Comparison of ENCODE assay signal across 9 cellular contexts in genomic region chr1:212610575-212610967, GRCh38. TPM values are rescaled to one million over a fixed set of nuclear protein-coding genes. Genes with fewer than 3 reads are reported as not detected.
DNase-seq lines count a peak whose midpoint lies in the region; ATAC-seq lines count a peak whose summit lies in the region.
"Had no signal": no experiment of that assay in that cellular context is flagged by ENCODE, and none has a peak within 500 bp of the region (broad histone marks: within the 10 kb centered on the region; RNA-seq: fewer than 3 reads in every experiment).

No MANE protein-coding gene starts in this region.

- no peaks in the 10 kb centered on the region for H3K36me3 ChIP-seq in iPS-15b (ENCODE audit: control insufficient read depth, insufficient read depth, low read length)

- CTCF ChIA-PET in activated naive CD4-positive, alpha-beta T cell treated with anti-CD3 and anti-CD28 coated beads, Interleukin-2, amount 10 ng/mL, durations not matched to agents 7 days and 5 days (lab: Charles Lee) = interaction anchor here (0.9 to 1.5 kb wide), 3 partner anchors 54 to 153 kb away, joined by 3 read pairs; no protein-coding TSS in a partner anchor
- CTCF ChIA-PET in activated CD4-positive, alpha-beta memory T cell treated with anti-CD3 and anti-CD28 coated beads for 36 hours (lab: Charles Lee) = interaction anchor here (2.2 kb wide), 1 partner anchor 14 kb away, joined by 8 read pairs; no protein-coding TSS in a partner anchor

- peak overlapping the region; percentile 75 for H3K4me3 ChIP-seq in iPS-15b (ENCODE audit: low read depth, low read length)

- H3K4me1 Mint-ChIP-seq in activated naive CD4-positive, alpha-beta T cell treated with anti-CD3 and anti-CD28 coated beads, Interleukin-2, amount 10 ng/mL, durations not matched to agents 7 days and 5 days = peaks cover 64% of the 10 kb centered on the region
- H3K4me1 Mint-ChIP-seq in activated CD4-positive, alpha-beta memory T cell treated with anti-CD3 and anti-CD28 coated beads for 36 hours (ENCODE audit: low read depth) = peaks cover 65% of the 10 kb centered on the region
- peaks cover 82% of the 10 kb centered on the region for H3K4me1 Mint-ChIP-seq in stimulated activated naive CD8-positive, alpha-beta T cell treated with anti-CD3 and anti-CD28 coated beads, Interleukin-15, amount 100 ng/mL, for 72 hours

- no peaks in the 10 kb centered on the region for H3K9me3 ChIP-seq in iPS-15b (ENCODE audit: control insufficient read depth, insufficient read depth, low read length)

- peaks cover 20% of the 10 kb centered on the region for H3K36me3 Mint-ChIP-seq in activated naive CD4-positive, alpha-beta T cell treated with anti-CD3 and anti-CD28 coated beads, Interleukin-2, amount 10 ng/mL, durations not matched to agents 7 days and 5 days
- peaks cover 48% of the 10 kb centered on the region for H3K36me3 Mint-ChIP-seq in activated CD4-positive, alpha-beta memory T cell treated with anti-CD3 and anti-CD28 coated beads for 36 hours

- peaks cover 47% of the 10 kb centered on the region for H3K27me3 Mint-ChIP-seq in activated naive CD4-positive, alpha-beta T cell treated with anti-CD3 and anti-CD28 coated beads, Interleukin-2, amount 10 ng/mL, durations not matched to agents 7 days and 5 days
- H3K27me3 Mint-ChIP-seq in activated CD4-positive, alpha-beta memory T cell treated with anti-CD3 and anti-CD28 coated beads for 36 hours = peaks cover 19% of the 10 kb centered on the region
- peaks cover 25% of the 10 kb centered on the region for H3K27me3 Mint-ChIP-seq in stimulated activated naive CD8-positive, alpha-beta T cell treated with anti-CD3 and anti-CD28 coated beads, Interleukin-15, amount 100 ng/mL, for 72 hours

- no peaks in the 10 kb centered on the region for H3K9me3 Mint-ChIP-seq in activated naive CD4-positive, alpha-beta T cell treated with anti-CD3 and anti-CD28 coated beads, Interleukin-2, amount 10 ng/mL, durations not matched to agents 7 days and 5 days
- H3K9me3 Mint-ChIP-seq in activated CD4-positive, alpha-beta memory T cell treated with anti-CD3 and anti-CD28 coated beads for 36 hours = no peaks in the 10 kb centered on the region
- no peaks in the 10 kb centered on the region for H3K9me3 Mint-ChIP-seq in stimulated activated naive CD8-positive, alpha-beta T cell treated with anti-CD3 and anti-CD28 coated beads, Interleukin-15, amount 100 ng/mL, for 72 hours

- intact Hi-C loops in activated CD4-positive, alpha-beta memory T cell treated with anti-CD3 and anti-CD28 coated beads for 36 hours (cut with micrococcal nuclease) = no loop called here

- peaks cover 32% of the 10 kb centered on the region for H3K4me1 ChIP-seq in iPS-15b (ENCODE audit: control insufficient read depth, insufficient read depth, low read length)

- no peak for DNase-seq in activated naive CD4-positive, alpha-beta T cell treated with anti-CD3 and anti-CD28 coated beads, Interleukin-2, amount 10 ng/mL, durations not matched to agents 7 days and 5 days
- DNase-seq in activated naive CD4-positive, alpha-beta T cell (lab: John Stamatoyannopoulos, UW) = no peak
- DNase-seq in activated CD4-positive, alpha-beta memory T cell treated with anti-CD3 and anti-CD28 coated beads for 36 hours = no peak
- DNase-seq in stimulated activated naive CD8-positive, alpha-beta T cell treated with anti-CD3 and anti-CD28 coated beads, Interleukin-15, amount 100 ng/mL, for 72 hours = no peak
- DNase-seq in iPS-NIHi7 (ENCODE audit: extremely low spot score) (no peak), cerebellar nuclear complex (lab: John Stamatoyannopoulos, UW) (no peak)

- H3K4me3 Mint-ChIP-seq in activated naive CD4-positive, alpha-beta T cell treated with anti-CD3 and anti-CD28 coated beads, Interleukin-2, amount 10 ng/mL, durations not matched to agents 7 days and 5 days = peak overlapping the region; percentile 94
- H3K4me3 Mint-ChIP-seq in activated CD4-positive, alpha-beta memory T cell treated with anti-CD3 and anti-CD28 coated beads for 36 hours = peak overlapping the region; percentile 91
- peak overlapping the region; percentile 91 to 92 for H3K4me3 Mint-ChIP-seq in stimulated activated naive CD8-positive, alpha-beta T cell treated with anti-CD3 and anti-CD28 coated beads, Interleukin-15, amount 100 ng/mL, for 72 hours

- H3K9ac ChIP-seq in iPS-15b (ENCODE audit: low read depth, low read length) = no peak overlapping the region

- H3K27me3 ChIP-seq in iPS-15b (ENCODE audit: control insufficient read depth, insufficient read depth, low read length) = peaks cover 43% of the 10 kb centered on the region

- no peak overlapping the region for H3K27ac Mint-ChIP-seq in activated naive CD4-positive, alpha-beta T cell treated with anti-CD3 and anti-CD28 coated beads, Interleukin-2, amount 10 ng/mL, durations not matched to agents 7 days and 5 days
- peak overlapping the region; percentile 67 for H3K27ac Mint-ChIP-seq in activated CD4-positive, alpha-beta memory T cell treated with anti-CD3 and anti-CD28 coated beads for 36 hours
- peak overlapping the region; percentile 88 to 100 for H3K27ac Mint-ChIP-seq in stimulated activated naive CD8-positive, alpha-beta T cell treated with anti-CD3 and anti-CD28 coated beads, Interleukin-15, amount 100 ng/mL, for 72 hours

- POLR2A ChIA-PET in activated CD4-positive, alpha-beta memory T cell treated with anti-CD3 and anti-CD28 coated beads for 36 hours (lab: Charles Lee) = interaction anchor here (1.6 to 1.9 kb wide), 2 partner anchors 44 to 133 kb away, joined by 4 to 10 read pairs; no protein-coding TSS in a partner anchor

- no peak for ATAC-seq in stimulated activated naive CD8-positive, alpha-beta T cell treated with anti-CD3 and anti-CD28 coated beads, Interleukin-15, amount 100 ng/mL, for 72 hours
- ATAC-seq in GM21390 (IDR thresholded peaks at IDR 0.05; ENCODE audit: unreplicated experiment) = no peak
- ATAC-seq: esophagus mucosa had no signal

RNA-seq across cellular contexts. Expression of gene ATF3, which starts 2.0 kb away (rescaled TPM):
- total RNA-seq in activated CD4-positive, alpha-beta memory T cell treated with anti-CD3 and anti-CD28 coated beads for 36 hours = 10 to 100 TPM; 49.7 to 51.5 TPM
